Comparison of ENCODE assay signal across 8 cellular contexts in the genomic region with DNA sequence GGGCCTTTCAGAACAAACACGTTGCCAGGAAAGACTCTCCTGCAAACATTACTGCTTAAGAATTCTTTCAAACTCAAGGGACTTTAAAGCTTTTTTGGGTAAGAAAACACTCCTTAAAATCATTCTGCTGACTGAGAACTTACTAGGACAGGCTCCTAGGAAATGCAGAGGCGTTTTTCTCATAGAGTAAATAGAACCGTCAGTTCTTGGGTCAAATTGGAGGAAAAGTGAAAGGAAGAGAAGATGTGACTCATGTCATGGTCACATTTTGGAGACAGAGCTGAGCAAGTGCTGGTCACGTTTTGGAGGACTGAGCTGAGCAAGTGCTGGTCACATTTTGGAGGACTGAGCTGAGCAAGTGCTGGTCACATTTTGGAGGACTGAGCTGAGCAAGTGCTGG.
DNase-seq lines count a peak whose midpoint lies in the region; ATAC-seq and TF ChIP-seq lines count a peak whose summit lies in the region.
"Not testable (repeated sequence)": the region's sequence is repeated elsewhere in the genome, so short reads cannot be mapped to it uniquely, and the experiment has no call there.

No MANE protein-coding gene starts in this region.

- H3F3A ChIP-seq in PC-3 (ENCODE audit: low read length, unreplicated experiment): not testable (repeated sequence)

- peak; percentile 88 for ATAC-seq in PC-3
- ATAC-seq in activated T-helper 17 cell treated with anti-CD3 and anti-CD28 coated beads, Interleukin-2, amount 50 U/mL, for 72 hours (replicated peaks): peak; percentile 66
- ATAC-seq in effector memory CD8-positive, alpha-beta T cell (replicated peaks): not testable (repeated sequence)

- WGBS in tibial nerve, 2 donors: 11 to 22% methylated on average over 4 of the region's 4 CpGs

- not testable (repeated sequence) for TF ChIP-seq EP300 in tibial nerve (IDR thresholded peaks at IDR 0.05)

- not testable (repeated sequence) for H3K27me3 ChIP-seq in PC-3 (ENCODE audit: low read length); brain microvascular endothelial cell (replicated peaks); osteoblast (ENCODE audit: insufficient read depth, low read length); tibial nerve

- peak overlapping the region; percentile 77 for H3K9ac ChIP-seq in PC-3 (ENCODE audit: low read length)

- peak overlapping the region; percentile 52 for H3K4me3 ChIP-seq in PC-3 (ENCODE audit: low read length)
- H3K4me3 ChIP-seq in brain microvascular endothelial cell (ENCODE audit: low read depth, low read length); osteoblast (ENCODE audit: insufficient read depth, low read length); tibial nerve: not testable (repeated sequence)

- H3K27ac ChIP-seq in PC-3 (ENCODE audit: low read length): peak overlapping the region; percentile 95
- peak overlapping the region; percentile 77 for H3K27ac ChIP-seq in brain microvascular endothelial cell
- H3K27ac ChIP-seq in osteoblast (ENCODE audit: low read depth, low read length): not testable (repeated sequence)
- peak overlapping the region in 3 of 4 donors; percentile 19 to 81 (median 68) for H3K27ac ChIP-seq in tibial nerve

- not testable (repeated sequence) for TF ChIP-seq POLR2A in tibial nerve (IDR thresholded peaks at IDR 0.05)

- in situ Hi-C loops in brain microvascular endothelial cell (cut with HindIII; ENCODE audit: low pct_ligation_motif_present, low sequenced_read_pairs): not testable (repeated sequence)

- H3K4me2 ChIP-seq in PC-3 (ENCODE audit: low read length) (peak overlapping the region; percentile 83), osteoblast (ENCODE audit: insufficient read depth, low read length) (peak overlapping the region; percentile 3)

- H3K27me3 Mint-ChIP-seq in activated T-helper 17 cell treated with anti-CD3 and anti-CD28 coated beads, Interleukin-2, amount 50 U/mL, for 72 hours; effector memory CD8-positive, alpha-beta T cell: not testable (repeated sequence)

- BruUV-seq in PC-3 (replicated peaks; lab: Mats Ljungman, UMichigan): not testable (repeated sequence)

- H4K20me1 ChIP-seq in PC-3 (ENCODE audit: low read length); osteoblast (ENCODE audit: insufficient read depth, low read length): not testable (repeated sequence)

- H2AFZ ChIP-seq in PC-3 (ENCODE audit: low read length): peak overlapping the region; percentile 19; the same call in 1 of the 2 replicates
- H2AFZ ChIP-seq in osteoblast (ENCODE audit: low read length): not testable (repeated sequence)

- peak overlapping the region; percentile 42 for H3K27ac Mint-ChIP-seq in activated T-helper 17 cell treated with anti-CD3 and anti-CD28 coated beads, Interleukin-2, amount 50 U/mL, for 72 hours
- H3K27ac Mint-ChIP-seq in effector memory CD8-positive, alpha-beta T cell: peak overlapping the region; percentile 76 to 80

- peaks cover 34% of the 10 kb centered on the region for H3K4me1 Mint-ChIP-seq in activated T-helper 17 cell treated with anti-CD3 and anti-CD28 coated beads, Interleukin-2, amount 50 U/mL, for 72 hours
- peaks cover 67 to 72% of the 10 kb centered on the region in 2 donors for H3K4me1 Mint-ChIP-seq in effector memory CD8-positive, alpha-beta T cell (ENCODE audit: low read depth in 2 of 2)

- H3K79me2 ChIP-seq in PC-3 (ENCODE audit: low read length): peaks cover 21% of the 10 kb centered on the region
- not testable (repeated sequence) for H3K79me2 ChIP-seq in osteoblast (ENCODE audit: insufficient read depth, low read length)

- peak overlapping the region; percentile 15 for H3K4me3 Mint-ChIP-seq in activated T-helper 17 cell treated with anti-CD3 and anti-CD28 coated beads, Interleukin-2, amount 50 U/mL, for 72 hours
- H3K4me3 Mint-ChIP-seq in effector memory CD8-positive, alpha-beta T cell: peak overlapping the region; percentile 45 to 59

- POLR2A ChIA-PET in PC-3 (lab: Charles Lee; ENCODE audit: unreplicated experiment): interaction anchor here (0.7 to 1.2 kb wide), 3 partner anchors 96 to 1024 kb away, joined by 5 to 29 read pairs (median 16); a partner anchor contains a TSS

- DNase-seq in Daoy (ENCODE audit: low read depth): peak; percentile 13
- DNase-seq in PC-3: peak; percentile 83
- peak; percentile 57 for DNase-seq in brain microvascular endothelial cell
- DNase-seq in effector memory CD8-positive, alpha-beta T cell; tibial nerve (ENCODE audit: low spot score in 2 of 2): not testable (repeated sequence)
- DNase-seq in hepatic stellate cell (ENCODE audit: low spot score): peak; percentile 60
- DNase-seq in osteoblast (ENCODE audit: insufficient read length, low spot score, missing footprints): peak; percentile 84

- intact Hi-C loops in PC-3 (cut with micrococcal nuclease): loop anchor here (2.0 kb wide), 1 partner anchor 19 kb away; no protein-coding TSS in a partner anchor

- H3K9me3 ChIP-seq in PC-3 (ENCODE audit: low read length); osteoblast (ENCODE audit: low read depth, low read length); tibial nerve: not testable (repeated sequence)

- peaks cover 24% of the 10 kb centered on the region for H3K4me1 ChIP-seq in PC-3 (ENCODE audit: insufficient read depth, low read length)
- not testable (repeated sequence) for H3K4me1 ChIP-seq in osteoblast (ENCODE audit: insufficient read depth, low read length)
- peaks cover 0 to 52% (median 20%) of the 10 kb centered on the region in 4 donors for H3K4me1 ChIP-seq in tibial nerve

- CTCF ChIA-PET in PC-3 (lab: Charles Lee): interaction anchor here (1.2 kb wide), 1 partner anchor 19 kb away, joined by 8 read pairs; no protein-coding TSS in a partner anchor

- TF ChIP-seq CTCF in PC-3 (conservative IDR thresholded peaks at IDR 0.05; ENCODE audit: low read depth, low read length); brain microvascular endothelial cell (IDR thresholded peaks at IDR 0.05; ENCODE audit: low read depth, low read length, missing control alignments); osteoblast (IDR thresholded peaks at IDR 0.05; ENCODE audit: extremely low read depth, low read depth, low read length); tibial nerve (IDR thresholded peaks at IDR 0.05): not testable (repeated sequence)

- not testable (repeated sequence) for H3K9me3 Mint-ChIP-seq in activated T-helper 17 cell treated with anti-CD3 and anti-CD28 coated beads, Interleukin-2, amount 50 U/mL, for 72 hours; effector memory CD8-positive, alpha-beta T cell

- H3K9me2 ChIP-seq in PC-3 (replicated peaks; ENCODE audit: low read length): not testable (repeated sequence)

- peaks cover 38% of the 10 kb centered on the region for H3K36me3 Mint-ChIP-seq in activated T-helper 17 cell treated with anti-CD3 and anti-CD28 coated beads, Interleukin-2, amount 50 U/mL, for 72 hours (ENCODE audit: low read depth)
- peaks cover 36% of the 10 kb centered on the region for H3K36me3 Mint-ChIP-seq in effector memory CD8-positive, alpha-beta T cell (ENCODE audit: insufficient read depth)

- H3K36me3 ChIP-seq in PC-3 (ENCODE audit: low read depth, low read length); brain microvascular endothelial cell (replicated peaks); osteoblast (ENCODE audit: insufficient read depth, low read length); tibial nerve: not testable (repeated sequence)
